1 cellular context compared by ENCODE assay signal in genomic region chr5:136155769-136156168, GRCh38.
TF ChIP-seq lines count a peak whose summit lies in the region.

No MANE protein-coding gene starts in this region.

TF ChIP-seq in IMR-90, 13 proteins besides CTCF, POLR2A, EP300 and RAD21 (continued from another document):
- TF ChIP-seq, protein P1, sequence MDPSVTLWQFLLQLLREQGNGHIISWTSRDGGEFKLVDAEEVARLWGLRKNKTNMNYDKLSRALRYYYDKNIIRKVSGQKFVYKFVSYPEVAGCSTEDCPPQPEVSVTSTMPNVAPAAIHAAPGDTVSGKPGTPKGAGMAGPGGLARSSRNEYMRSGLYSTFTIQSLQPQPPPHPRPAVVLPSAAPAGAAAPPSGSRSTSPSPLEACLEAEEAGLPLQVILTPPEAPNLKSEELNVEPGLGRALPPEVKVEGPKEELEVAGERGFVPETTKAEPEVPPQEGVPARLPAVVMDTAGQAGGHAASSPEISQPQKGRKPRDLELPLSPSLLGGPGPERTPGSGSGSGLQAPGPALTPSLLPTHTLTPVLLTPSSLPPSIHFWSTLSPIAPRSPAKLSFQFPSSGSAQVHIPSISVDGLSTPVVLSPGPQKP (IDR thresholded peaks at IDR 0.05; ENCODE audit: borderline replicate concordance, low read depth, low read length): no peak
- TF ChIP-seq CEBPB (IDR thresholded peaks at IDR 0.05; ENCODE audit: low read depth, low read length): peak; percentile 17; the same call in 1 of the 2 replicates
TF ChIP-seq in IMR-90: peak in this region for 1.
